33 cellular contexts compared by ENCODE assay signal in genomic region chr16:65621640-65622039, GRCh38.
DNase-seq lines count a peak whose midpoint lies in the region; ATAC-seq and TF ChIP-seq lines count a peak whose summit lies in the region.
"Had no signal": no experiment of that assay in that cellular context is flagged by ENCODE, and none has a peak within 500 bp of the region (broad histone marks: within the 10 kb centered on the region; RNA-seq: fewer than 3 reads in every experiment).

No MANE protein-coding gene starts in this region.

- 86% methylated on average over 3 of the region's 3 CpGs for WGBS in smooth muscle cell (ENCODE audit: low lambda C conversion rate)

- H3K9me3 ChIP-seq in right atrium auricular region (no peaks in the 10 kb centered on the region), smooth muscle cell (replicated peaks; ENCODE audit: low read depth) (no peaks in the 10 kb centered on the region), colonic mucosa (no peaks in the 10 kb centered on the region)
- H3K9me3 ChIP-seq: body of pancreas, gastrocnemius medialis, stomach, thyroid gland, uterus had no signal

- no peak for TF ChIP-seq CTCF in right atrium auricular region (IDR thresholded peaks at IDR 0.05)
- TF ChIP-seq CTCF in smooth muscle cell (IDR thresholded peaks at IDR 0.05; ENCODE audit: borderline replicate concordance, insufficient read depth, poor library complexity, severe bottlenecking), result no peak
- TF ChIP-seq CTCF in colonic mucosa (IDR thresholded peaks at IDR 0.05), result no peak

- H3K36me3 ChIP-seq in right atrium auricular region (no peaks in the 10 kb centered on the region), smooth muscle cell (ENCODE audit: low read depth) (no peaks in the 10 kb centered on the region), colonic mucosa (no peaks in the 10 kb centered on the region)
- H3K36me3 ChIP-seq: gastrocnemius medialis, neural progenitor cell, stomach, thyroid gland, uterus had no signal

- peak; percentile 26 for DNase-seq in left cardiac atrium
- no peak for DNase-seq in right atrium auricular region (ENCODE audit: low spot score)
- DNase-seq in NCI-H226, result peak; percentile 6
- peak; percentile 47 for DNase-seq in amniotic epithelial cell (ENCODE audit: low read depth)
- no peak for DNase-seq in smooth muscle cell (lab: John Stamatoyannopoulos, UW; ENCODE audit: unreplicated experiment)
- no peak for DNase-seq in colonic mucosa
- DNase-seq in stimulated activated CD4-positive, alpha-beta T cell treated with anti-CD3 and anti-CD28 coated beads, Interleukin-2, amount 100 ng/mL, for 48 hours, result no peak
- DNase-seq: activated CD4-positive, alpha-beta memory T cell treated with anti-CD3 and anti-CD28 coated beads, Interleukin-2, amount 10 ng/mL, durations not matched to agents 7 days and 5 days; activated CD8-positive, alpha-beta memory T cell treated with anti-CD3 and anti-CD28 coated beads, Interleukin-2, amount 50 U/mL, for 4 hours; activated naive CD4-positive, alpha-beta T cell treated with anti-CD3 and anti-CD28 coated beads for 36 hours; AML-193; body of pancreas; CD8-positive, alpha-beta T cell; cerebellar nuclear complex; DMS 273 treated with DMSO at 0.1 percent for 48 hours; gastrocnemius medialis; HFFc6; hypothalamus; NCI-H1092; NCI-H1930; NCI-H2227 treated with DMSO at 0.1 percent for 48 hours; right cardiac atrium; stimulated activated CD4-positive, alpha-beta T cell treated with anti-CD3 and anti-CD28 coated beads, Interleukin-1b, Interleukin-23, amount 100 ng/mL, for 48 hours; stimulated activated CD8-positive, alpha-beta memory T cell treated with anti-CD3 and anti-CD28 coated beads, Interleukin-4, amount 100 ng/mL, for 48 hours; stomach; T-helper 2 cell; thyroid gland; uterus had no signal

- no peak overlapping the region for H3K9ac ChIP-seq in smooth muscle cell (ENCODE audit: low read depth)
- no peak overlapping the region for H3K9ac ChIP-seq in colonic mucosa (ENCODE audit: low read depth in 2 of 2, low read length in 2 of 2)
- H3K9ac ChIP-seq: neural progenitor cell, parathyroid adenoma had no signal

- H3K4me2 ChIP-seq in smooth muscle cell, result peak overlapping the region; percentile 58
- H3K4me2 ChIP-seq: neural progenitor cell had no signal

- peaks cover 3% of the 10 kb centered on the region for H3F3A ChIP-seq in smooth muscle cell (ENCODE audit: low read depth)

- H2AFZ ChIP-seq in smooth muscle cell (ENCODE audit: low read depth), result no peak overlapping the region
- H2AFZ ChIP-seq: neural progenitor cell, parathyroid adenoma had no signal

- intact Hi-C loops in left cardiac atrium (cut with DNase I), result no loop called here
- intact Hi-C loops in colonic mucosa (cut with DNase I), result no loop called here

- no peak overlapping the region for H3K4me3 ChIP-seq in right atrium auricular region
- no peak overlapping the region for H3K4me3 ChIP-seq in smooth muscle cell
- H3K4me3 ChIP-seq in colonic mucosa, result no peak overlapping the region
- H3K4me3 ChIP-seq: body of pancreas, gastrocnemius medialis, GM12878, neural progenitor cell, stomach, thyroid gland, uterus had no signal

- no peaks in the 10 kb centered on the region for H3K4me1 ChIP-seq in right atrium auricular region
- no peaks in the 10 kb centered on the region for H3K4me1 ChIP-seq in smooth muscle cell (ENCODE audit: low read depth)
- H3K4me1 ChIP-seq in colonic mucosa, result no peaks in the 10 kb centered on the region
- H3K4me1 ChIP-seq: body of pancreas, gastrocnemius medialis, neural progenitor cell, parathyroid adenoma, stomach, thyroid gland, uterus had no signal

- peak; percentile 47 to 72 for ATAC-seq in left cardiac atrium
- no peak for ATAC-seq in HG03045 (IDR thresholded peaks at IDR 0.05; ENCODE audit: unreplicated experiment)
- ATAC-seq: activated CD4-positive, CD25-positive, alpha-beta regulatory T cell treated with anti-CD3 and anti-CD28 coated beads, Interleukin-2, amount 50 U/mL, for 24 hours; body of pancreas; CD8-positive, alpha-beta T cell; gastrocnemius medialis; GM12878 had no signal

- H3K27ac ChIP-seq in right atrium auricular region (no peak overlapping the region), smooth muscle cell (ENCODE audit: low read depth) (peak overlapping the region; percentile 2), colonic mucosa (no peak overlapping the region)
- H3K27ac ChIP-seq: body of pancreas, gastrocnemius medialis, neural progenitor cell, parathyroid adenoma, stomach, thyroid gland, uterus had no signal

- H4K20me1 ChIP-seq in smooth muscle cell (ENCODE audit: low read depth), result no peaks in the 10 kb centered on the region

- H3K27me3 ChIP-seq in right atrium auricular region (no peaks in the 10 kb centered on the region), smooth muscle cell (ENCODE audit: low read depth) (no peaks in the 10 kb centered on the region), colonic mucosa (no peaks in the 10 kb centered on the region)
- H3K27me3 ChIP-seq: body of pancreas, gastrocnemius medialis, neural progenitor cell, stomach, thyroid gland, uterus had no signal

- H3K79me2 ChIP-seq in smooth muscle cell (ENCODE audit: low read depth), result no peaks in the 10 kb centered on the region
- H3K79me2 ChIP-seq: parathyroid adenoma had no signal

Comparison
In these comparisons a context has a peak if more than half of its experiments do, and no peak if none do; other contexts are left out.
1. DNase-seq: peak in left cardiac atrium (single experiment), NCI-H226 (single experiment) and amniotic epithelial cell (single experiment); none in right atrium auricular region (single experiment), smooth muscle cell (single experiment), colonic mucosa (single experiment) and stimulated activated CD4-positive, alpha-beta T cell treated with anti-CD3 and anti-CD28 coated beads, Interleukin-2, amount 100 ng/mL, for 48 hours (0 of 2).